Comparison of ENCODE assay signal across 1 cellular context in genomic region chr2:30776831-30777652, GRCh38.
TF ChIP-seq lines count a peak whose summit lies in the region.

No MANE protein-coding gene starts in this region.

TF ChIP-seq in GM23338, 12 proteins besides CTCF, POLR2A, EP300 and RAD21 (continued from another document):
- TF ChIP-seq, protein P1, sequence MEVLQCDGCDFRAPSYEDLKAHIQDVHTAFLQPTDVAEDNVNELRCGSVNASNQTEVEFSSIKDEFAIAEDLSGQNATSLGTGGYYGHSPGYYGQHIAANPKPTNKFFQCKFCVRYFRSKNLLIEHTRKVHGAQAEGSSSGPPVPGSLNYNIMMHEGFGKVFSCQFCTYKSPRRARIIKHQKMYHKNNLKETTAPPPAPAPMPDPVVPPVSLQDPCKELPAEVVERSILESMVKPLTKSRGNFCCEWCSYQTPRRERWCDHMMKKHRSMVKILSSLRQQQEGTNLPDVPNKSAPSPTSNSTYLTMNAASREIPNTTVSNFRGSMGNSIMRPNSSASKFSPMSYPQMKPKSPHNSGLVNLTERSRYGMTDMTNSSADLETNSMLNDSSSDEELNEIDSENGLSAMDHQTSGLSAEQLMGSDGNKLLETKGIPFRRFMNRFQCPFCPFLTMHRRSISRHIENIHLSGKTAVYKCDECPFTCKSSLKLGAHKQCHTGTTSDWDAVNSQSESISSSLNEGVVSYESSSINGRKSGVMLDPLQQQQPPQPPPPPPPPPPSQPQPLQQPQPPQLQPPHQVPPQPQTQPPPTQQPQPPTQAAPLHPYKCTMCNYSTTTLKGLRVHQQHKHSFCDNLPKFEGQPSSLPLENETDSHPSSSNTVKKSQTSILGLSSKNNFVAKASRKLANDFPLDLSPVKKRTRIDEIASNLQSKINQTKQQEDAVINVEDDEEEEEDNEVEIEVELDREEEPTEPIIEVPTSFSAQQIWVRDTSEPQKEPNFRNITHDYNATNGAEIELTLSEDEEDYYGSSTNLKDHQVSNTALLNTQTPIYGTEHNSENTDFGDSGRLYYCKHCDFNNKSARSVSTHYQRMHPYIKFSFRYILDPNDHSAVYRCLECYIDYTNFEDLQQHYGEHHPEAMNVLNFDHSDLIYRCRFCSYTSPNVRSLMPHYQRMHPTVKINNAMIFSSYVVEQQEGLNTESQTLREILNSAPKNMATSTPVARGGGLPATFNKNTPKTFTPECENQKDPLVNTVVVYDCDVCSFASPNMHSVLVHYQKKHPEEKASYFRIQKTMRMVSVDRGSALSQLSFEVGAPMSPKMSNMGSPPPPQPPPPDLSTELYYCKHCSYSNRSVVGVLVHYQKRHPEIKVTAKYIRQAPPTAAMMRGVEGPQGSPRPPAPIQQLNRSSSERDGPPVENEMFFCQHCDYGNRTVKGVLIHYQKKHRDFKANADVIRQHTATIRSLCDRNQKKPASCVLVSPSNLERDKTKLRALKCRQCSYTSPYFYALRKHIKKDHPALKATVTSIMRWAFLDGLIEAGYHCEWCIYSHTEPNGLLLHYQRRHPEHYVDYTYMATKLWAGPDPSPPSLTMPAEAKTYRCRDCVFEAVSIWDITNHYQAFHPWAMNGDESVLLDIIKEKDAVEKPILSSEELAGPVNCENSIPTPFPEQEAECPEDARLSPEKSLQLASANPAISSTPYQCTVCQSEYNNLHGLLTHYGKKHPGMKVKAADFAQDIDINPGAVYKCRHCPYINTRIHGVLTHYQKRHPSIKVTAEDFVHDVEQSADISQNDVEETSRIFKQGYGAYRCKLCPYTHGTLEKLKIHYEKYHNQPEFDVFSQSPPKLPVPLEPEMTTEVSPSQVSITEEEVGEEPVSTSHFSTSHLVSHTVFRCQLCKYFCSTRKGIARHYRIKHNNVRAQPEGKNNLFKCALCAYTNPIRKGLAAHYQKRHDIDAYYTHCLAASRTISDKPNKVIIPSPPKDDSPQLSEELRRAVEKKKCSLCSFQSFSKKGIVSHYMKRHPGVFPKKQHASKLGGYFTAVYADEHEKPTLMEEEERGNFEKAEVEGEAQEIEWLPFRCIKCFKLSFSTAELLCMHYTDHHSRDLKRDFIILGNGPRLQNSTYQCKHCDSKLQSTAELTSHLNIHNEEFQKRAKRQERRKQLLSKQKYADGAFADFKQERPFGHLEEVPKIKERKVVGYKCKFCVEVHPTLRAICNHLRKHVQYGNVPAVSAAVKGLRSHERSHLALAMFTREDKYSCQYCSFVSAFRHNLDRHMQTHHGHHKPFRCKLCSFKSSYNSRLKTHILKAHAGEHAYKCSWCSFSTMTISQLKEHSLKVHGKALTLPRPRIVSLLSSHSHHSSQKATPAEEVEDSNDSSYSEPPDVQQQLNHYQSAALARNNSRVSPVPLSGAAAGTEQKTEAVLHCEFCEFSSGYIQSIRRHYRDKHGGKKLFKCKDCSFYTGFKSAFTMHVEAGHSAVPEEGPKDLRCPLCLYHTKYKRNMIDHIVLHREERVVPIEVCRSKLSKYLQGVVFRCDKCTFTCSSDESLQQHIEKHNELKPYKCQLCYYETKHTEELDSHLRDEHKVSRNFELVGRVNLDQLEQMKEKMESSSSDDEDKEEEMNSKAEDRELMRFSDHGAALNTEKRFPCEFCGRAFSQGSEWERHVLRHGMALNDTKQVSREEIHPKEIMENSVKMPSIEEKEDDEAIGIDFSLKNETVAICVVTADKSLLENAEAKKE (CRISPR knock-in tag; IDR thresholded peaks at IDR 0.05): no peak
TF ChIP-seq in GM23338: peak in this region for 0.
